21 cellular contexts compared by ENCODE assay signal in the genomic region with DNA sequence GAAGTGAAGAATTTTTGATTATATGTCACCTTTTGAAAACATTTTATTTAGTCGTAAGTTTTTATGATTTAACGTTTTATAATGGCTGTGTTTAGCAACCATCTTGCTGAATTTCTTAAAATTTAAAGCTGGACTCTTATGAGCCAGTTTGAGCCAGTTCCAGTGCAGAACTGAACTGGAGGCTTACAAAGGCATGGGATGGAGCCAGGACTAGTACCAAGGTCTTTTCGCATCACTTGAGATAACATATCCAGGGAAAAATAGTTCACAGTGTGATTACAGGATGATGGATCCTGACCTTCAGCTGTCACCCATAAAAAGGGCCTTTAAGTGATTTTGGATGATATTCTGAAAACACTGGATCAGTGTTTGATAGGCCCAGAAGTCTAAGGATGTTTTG.
"Had no signal": no experiment of that assay in that cellular context is flagged by ENCODE, and none has a peak within 500 bp of the region (broad histone marks: within the 10 kb centered on the region; RNA-seq: fewer than 3 reads in every experiment).

No MANE protein-coding gene starts in this region.

- H3K27me3 Mint-ChIP-seq: effector memory CD8-positive, alpha-beta T cell; naive thymus-derived CD4-positive, alpha-beta T cell had no signal

- H3K9ac ChIP-seq: neural progenitor cell had no signal

- H3K9me3 Mint-ChIP-seq: effector memory CD8-positive, alpha-beta T cell; naive thymus-derived CD4-positive, alpha-beta T cell; nephron; neural progenitor cell; stimulated activated effector memory CD8-positive, alpha-beta T cell treated with anti-CD3 and anti-CD28 coated beads, Interleukin-12 subunit alpha, Interleukin-12 subunit beta, amount 100 ng/mL, for 72 hours had no signal

- H3K36me3 ChIP-seq: prostate gland, thyroid gland had no signal

- H3K27ac ChIP-seq: neural progenitor cell, prostate gland, sigmoid colon, stomach, thyroid gland, vagina had no signal

- H3K36me3 Mint-ChIP-seq: stimulated activated effector memory CD8-positive, alpha-beta T cell treated with anti-CD3 and anti-CD28 coated beads, Interleukin-12 subunit alpha, Interleukin-12 subunit beta, amount 100 ng/mL, for 72 hours had no signal

- ATAC-seq: effector memory CD8-positive, alpha-beta T cell; naive thymus-derived CD4-positive, alpha-beta T cell; right cardiac atrium; stimulated activated effector memory CD8-positive, alpha-beta T cell treated with anti-CD3 and anti-CD28 coated beads, Interleukin-12 subunit alpha, Interleukin-12 subunit beta, amount 100 ng/mL, for 72 hours had no signal

- H3K4me3 ChIP-seq: lung, neural progenitor cell, prostate gland, sigmoid colon, stomach, thyroid gland, vagina had no signal

- H3K4me3 Mint-ChIP-seq: effector memory CD8-positive, alpha-beta T cell; naive thymus-derived CD4-positive, alpha-beta T cell; nephron; neural progenitor cell; stimulated activated effector memory CD8-positive, alpha-beta T cell treated with anti-CD3 and anti-CD28 coated beads, Interleukin-12 subunit alpha, Interleukin-12 subunit beta, amount 100 ng/mL, for 72 hours had no signal

- H3K27me3 ChIP-seq: neural progenitor cell, sigmoid colon, stomach, thyroid gland, vagina had no signal

- H2AFZ ChIP-seq: neural progenitor cell had no signal

- H3K4me2 ChIP-seq: neural progenitor cell had no signal

- H3K4me1 ChIP-seq: prostate gland, sigmoid colon, stomach, thyroid gland, vagina had no signal

- H3K9me3 ChIP-seq: prostate gland, sigmoid colon, stomach, thyroid gland, vagina had no signal

- H3K27ac Mint-ChIP-seq: naive thymus-derived CD4-positive, alpha-beta T cell; nephron; neural progenitor cell; stimulated activated effector memory CD8-positive, alpha-beta T cell treated with anti-CD3 and anti-CD28 coated beads, Interleukin-12 subunit alpha, Interleukin-12 subunit beta, amount 100 ng/mL, for 72 hours had no signal

- DNase-seq: cortex of kidney; effector memory CD8-positive, alpha-beta T cell; erythroblast; head of caudate nucleus; mesendoderm; midbrain; naive thymus-derived CD4-positive, alpha-beta T cell; right cardiac atrium; sigmoid colon; stimulated activated CD4-positive, alpha-beta T cell treated with anti-CD3 and anti-CD28 coated beads, Interleukin-2, amount 100 ng/mL, for 24 hours; stimulated activated CD4-positive, alpha-beta T cell treated with anti-CD3 and anti-CD28 coated beads, Interleukin-4, amount 100 ng/mL, for 24 hours; stimulated activated naive CD4-positive, alpha-beta T cell treated with Interleukin-2 at 50 U/mL for 16 hours; stomach; thyroid gland; trophoblast cell had no signal
